ENCODE assay signal across 34 cellular contexts in genomic region chr11:126886085-126886484, GRCh38.
"Had no signal": no experiment of that assay in that cellular context is flagged by ENCODE, and none has a peak within 500 bp of the region (broad histone marks: within the 10 kb centered on the region; RNA-seq: fewer than 3 reads in every experiment).

No MANE protein-coding gene starts in this region.

- H3K27me3 ChIP-seq: MG63 had no signal

- H3K9me3 ChIP-seq: MG63 had no signal

- H3K27ac ChIP-seq: KMS-11 had no signal

- H3K4me2 ChIP-seq: KMS-11 had no signal

- DNase-seq: Karpas-422, Kasumi-1, KG1, MG63, MM.1S, MV-4-11, NCI-H1048, NCI-H1092, NCI-H1092 treated with DMSO at 0.1 percent for 48 hours, NCI-H1105, NCI-H1105 treated with DMSO at 0.1 percent for 48 hours, NCI-H1417, NCI-H1417 treated with DMSO at 0.1 percent for 48 hours, NCI-H1436, NCI-H1436 treated with DMSO at 0.1 percent for 48 hours, NCI-H146, NCI-H1694, NCI-H1694 treated with DMSO at 0.1 percent for 48 hours, NCI-H187, NCI-H187 treated with DMSO at 0.1 percent for 48 hours, NCI-H1930, NCI-H2029, NCI-H2029 treated with DMSO at 0.1 percent for 48 hours, NCI-H2081, NCI-H2081 treated with DMSO at 0.1 percent for 48 hours, NCI-H2107, NCI-H2171, NCI-H2171 treated with DMSO at 0.1 percent for 48 hours, NCI-H2227 treated with DMSO at 0.1 percent for 48 hours, NCI-H226, NCI-H345, NCI-H446, NCI-H446 treated with DMSO at 0.1 percent for 48 hours had no signal

- H3K36me3 ChIP-seq: MG63 had no signal

- H3K4me3 ChIP-seq: MG63 had no signal

- H3K9ac ChIP-seq: KMS-11 had no signal
